Comparison of ENCODE assay signal across 27 cellular contexts in the genomic region with DNA sequence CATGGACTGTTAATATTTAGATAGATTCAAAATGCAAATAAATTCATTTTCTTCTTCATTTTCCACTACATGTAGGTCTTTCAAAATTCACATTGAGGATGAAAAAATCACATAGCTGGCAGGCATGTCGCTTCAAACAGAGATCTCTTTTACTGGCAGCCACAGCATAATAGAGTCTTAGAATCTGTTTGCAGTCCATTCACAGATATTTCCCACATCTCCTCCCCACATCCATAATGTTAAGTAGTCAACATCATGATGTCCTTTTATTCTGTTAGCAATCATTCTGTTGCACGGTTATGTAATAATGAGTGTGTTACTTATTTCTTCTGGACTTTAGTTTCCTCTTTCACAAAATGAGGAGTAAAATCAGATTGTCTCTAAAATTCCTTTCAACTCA.
DNase-seq lines count a peak whose midpoint lies in the region; ATAC-seq and TF ChIP-seq lines count a peak whose summit lies in the region.
"Had no signal": no experiment of that assay in that cellular context is flagged by ENCODE, and none has a peak within 500 bp of the region (broad histone marks: within the 10 kb centered on the region; RNA-seq: fewer than 3 reads in every experiment).

No MANE protein-coding gene starts in this region.

- no peaks in the 10 kb centered on the region for H3K36me3 Mint-ChIP-seq in activated T-helper 1 cell treated with anti-CD3 and anti-CD28 coated beads, Interleukin-12 subunit alpha, Interleukin-12 subunit beta, Interleukin-2, Interleukin-4 antibody, amounts not matched to agents 30 ng/mL and 10 ng/mL and 1 ng/mL, durations not matched to agents 14 hours and 24 hours and 36 hours (ENCODE audit: low read depth)
- no peaks in the 10 kb centered on the region for H3K36me3 Mint-ChIP-seq in neural progenitor cell
- H3K36me3 Mint-ChIP-seq: CD4-positive, alpha-beta memory T cell; stimulated activated naive B cell treated with anti-CD40 and anti-IgM and Interleukin-4, amounts not matched to agents 10 μg/mL and 1 μg/mL and 100 μg/mL, for 72 hours had no signal

- no peaks in the 10 kb centered on the region for H3F3A ChIP-seq in neural progenitor cell (ENCODE audit: low read depth)

- H4K20me1 ChIP-seq in BLaER1 treated with 17β-estradiol and CSF1 and Interleukin-3, amounts not matched to agents 10 nM and 100 nM: no peaks in the 10 kb centered on the region
- H4K20me1 ChIP-seq in DND-41 (ENCODE audit: insufficient read depth, low read length) (no peaks in the 10 kb centered on the region), neural progenitor cell (ENCODE audit: low read depth) (no peaks in the 10 kb centered on the region)

- 53 to 60% (median 57%) methylated on average over 2 of the region's 2 CpGs for WGBS in adrenal gland, 4 donors
- WGBS in heart right ventricle, 2 donors: 66 to 75% methylated on average over 2 of the region's 2 CpGs

- no peaks in the 10 kb centered on the region for H3K36me3 ChIP-seq in BLaER1 treated with 17β-estradiol and CSF1 and Interleukin-3, amounts not matched to agents 10 nM and 100 nM
- H3K36me3 ChIP-seq in DND-41 (ENCODE audit: insufficient read depth, low read length) (no peaks in the 10 kb centered on the region), neural progenitor cell (no peaks in the 10 kb centered on the region), adrenal gland (replicated peaks in 1 of 2) (no peaks in the 10 kb centered on the region), heart right ventricle (no peaks in the 10 kb centered on the region)
- H3K36me3 ChIP-seq: brain microvascular endothelial cell, sigmoid colon, upper lobe of right lung had no signal

- H3K4me1 Mint-ChIP-seq in activated T-helper 1 cell treated with anti-CD3 and anti-CD28 coated beads, Interleukin-12 subunit alpha, Interleukin-12 subunit beta, Interleukin-2, Interleukin-4 antibody, amounts not matched to agents 30 ng/mL and 10 ng/mL and 1 ng/mL, durations not matched to agents 14 hours and 24 hours and 36 hours (ENCODE audit: low read depth): peaks cover 54% of the 10 kb centered on the region
- H3K4me1 Mint-ChIP-seq in neural progenitor cell: peaks cover 20% of the 10 kb centered on the region

- H3K4me2 ChIP-seq in BLaER1 treated with 17β-estradiol and CSF1 and Interleukin-3, amounts not matched to agents 10 nM and 100 nM: peak overlapping the region in 10 of 11 experiments; percentile 37 to 74 (median 50); a peak in 15 of 22 replicates
- H3K4me2 ChIP-seq in DND-41 (ENCODE audit: insufficient read depth, low read length) (peak overlapping the region; percentile 43), neural progenitor cell (no peak overlapping the region)

- H3K4me3 Mint-ChIP-seq in activated T-helper 1 cell treated with anti-CD3 and anti-CD28 coated beads, Interleukin-12 subunit alpha, Interleukin-12 subunit beta, Interleukin-2, Interleukin-4 antibody, amounts not matched to agents 30 ng/mL and 10 ng/mL and 1 ng/mL, durations not matched to agents 14 hours and 24 hours and 36 hours: peak overlapping the region; percentile 48
- no peak overlapping the region for H3K4me3 Mint-ChIP-seq in neural progenitor cell
- H3K4me3 Mint-ChIP-seq: activated T-cell treated with anti-CD3 and anti-CD28 coated beads, Interleukin-2, amount 50 U/mL, for 24 hours; CD4-positive, alpha-beta memory T cell; stimulated activated naive B cell treated with anti-CD40 and anti-IgM and Interleukin-4, amounts not matched to agents 10 μg/mL and 1 μg/mL and 100 μg/mL, for 72 hours had no signal

- H3K27ac Mint-ChIP-seq in activated T-helper 1 cell treated with anti-CD3 and anti-CD28 coated beads, Interleukin-12 subunit alpha, Interleukin-12 subunit beta, Interleukin-2, Interleukin-4 antibody, amounts not matched to agents 30 ng/mL and 10 ng/mL and 1 ng/mL, durations not matched to agents 14 hours and 24 hours and 36 hours: peak overlapping the region; percentile 69
- peak overlapping the region; percentile 44 for H3K27ac Mint-ChIP-seq in neural progenitor cell
- H3K27ac Mint-ChIP-seq: activated T-cell treated with anti-CD3 and anti-CD28 coated beads, Interleukin-2, amount 50 U/mL, for 24 hours; stimulated activated naive B cell treated with anti-CD40 and anti-IgM and Interleukin-4, amounts not matched to agents 10 μg/mL and 1 μg/mL and 100 μg/mL, for 72 hours had no signal

- intact Hi-C loops in activated T-helper 1 cell treated with anti-CD3 and anti-CD28 coated beads, Interleukin-12 subunit alpha, Interleukin-12 subunit beta, Interleukin-2, Interleukin-4 antibody, amounts not matched to agents 30 ng/mL and 10 ng/mL and 1 ng/mL, durations not matched to agents 14 hours and 24 hours and 36 hours (cut with micrococcal nuclease): loop anchor here (2.0 to 5.0 kb wide), 2 partner anchors 15 to 482 kb away; a partner anchor contains a TSS
- intact Hi-C loops in adrenal gland (cut with DNase I): no loop called here
- intact Hi-C loops in heart right ventricle (cut with DNase I): no loop called here

- TF ChIP-seq CTCF in DND-41 (IDR thresholded peaks at IDR 0.05; ENCODE audit: borderline replicate concordance, extremely low read depth, low read length, poor library complexity, severe bottlenecking) (no peak), neural progenitor cell (IDR thresholded peaks at IDR 0.05) (no peak), adrenal gland (IDR thresholded peaks at IDR 0.05) (no peak), heart right ventricle (IDR thresholded peaks at IDR 0.05) (no peak)

- H2AFZ ChIP-seq in DND-41 (ENCODE audit: low read depth, low read length): peak overlapping the region; percentile 61
- peak overlapping the region; percentile 77 for H2AFZ ChIP-seq in neural progenitor cell (replicated peaks)
- H2AFZ ChIP-seq: GM23248 had no signal

- no peaks in the 10 kb centered on the region for H3K9me3 ChIP-seq in BLaER1 treated with 17β-estradiol and CSF1 and Interleukin-3, amounts not matched to agents 10 nM and 100 nM (replicated peaks in 1 of 11)
- H3K9me3 ChIP-seq in DND-41 (ENCODE audit: insufficient read depth, low read length, severe bottlenecking) (no peaks in the 10 kb centered on the region), neural progenitor cell (ENCODE audit: low read depth) (no peaks in the 10 kb centered on the region), adrenal gland (replicated peaks in 1 of 3) (no peaks in the 10 kb centered on the region), heart right ventricle (no peaks in the 10 kb centered on the region)
- H3K9me3 ChIP-seq: psoas muscle, sigmoid colon, upper lobe of right lung had no signal

- no peaks in the 10 kb centered on the region for H3K27me3 Mint-ChIP-seq in activated T-helper 1 cell treated with anti-CD3 and anti-CD28 coated beads, Interleukin-12 subunit alpha, Interleukin-12 subunit beta, Interleukin-2, Interleukin-4 antibody, amounts not matched to agents 30 ng/mL and 10 ng/mL and 1 ng/mL, durations not matched to agents 14 hours and 24 hours and 36 hours (ENCODE audit: insufficient read depth)
- H3K27me3 Mint-ChIP-seq in neural progenitor cell (ENCODE audit: insufficient read depth, low read depth): no peaks in the 10 kb centered on the region
- H3K27me3 Mint-ChIP-seq: activated T-cell treated with anti-CD3 and anti-CD28 coated beads, Interleukin-2, amount 50 U/mL, for 24 hours; CD4-positive, alpha-beta memory T cell; stimulated activated naive B cell treated with anti-CD40 and anti-IgM and Interleukin-4, amounts not matched to agents 10 μg/mL and 1 μg/mL and 100 μg/mL, for 72 hours had no signal

- H3K4me1 ChIP-seq in BLaER1 treated with 17β-estradiol and CSF1 and Interleukin-3, amounts not matched to agents 10 nM and 100 nM: peaks cover 21 to 38% (median 33%) of the 10 kb centered on the region in 10 experiments
- peaks cover 71% of the 10 kb centered on the region for H3K4me1 ChIP-seq in DND-41 (ENCODE audit: insufficient read depth, low read length)
- H3K4me1 ChIP-seq in neural progenitor cell: no peaks in the 10 kb centered on the region
- peaks cover 0 to under 1% of the 10 kb centered on the region in 2 donors for H3K4me1 ChIP-seq in adrenal gland (replicated peaks in 1 of 2)
- peaks cover 0 to 23% (median 0%) of the 10 kb centered on the region in 9 donors for H3K4me1 ChIP-seq in heart right ventricle
- H3K4me1 ChIP-seq: psoas muscle, sigmoid colon, upper lobe of right lung had no signal

- no peak overlapping the region for H3K4me3 ChIP-seq in BLaER1 treated with 17β-estradiol and CSF1 and Interleukin-3, amounts not matched to agents 10 nM and 100 nM
- H3K4me3 ChIP-seq in DND-41 (ENCODE audit: low read depth in 1 of 2, low read length in 2 of 2): no peak overlapping the region
- H3K4me3 ChIP-seq in neural progenitor cell: no peak overlapping the region
- H3K4me3 ChIP-seq in adrenal gland: no peak overlapping the region
- no peak overlapping the region for H3K4me3 ChIP-seq in heart right ventricle
- H3K4me3 ChIP-seq: GM23248, lung, psoas muscle, sigmoid colon, upper lobe of right lung had no signal

- no peak for ATAC-seq in DND-41 (ENCODE audit: insufficient read depth, low read depth)
- ATAC-seq in heart right ventricle: no peak
- ATAC-seq in HG02678 (IDR thresholded peaks at IDR 0.05; ENCODE audit: unreplicated experiment): no peak
- ATAC-seq: activated CD4-positive, CD25-positive, alpha-beta regulatory T cell treated with anti-CD3 and anti-CD28 coated beads, Interleukin-2, amount 50 U/mL, for 24 hours; psoas muscle; Right ventricle myocardium inferior; stimulated activated naive B cell treated with anti-CD40 and anti-IgM and Interleukin-4, amounts not matched to agents 10 μg/mL and 1 μg/mL and 100 μg/mL, for 72 hours; upper lobe of right lung had no signal

- H3K9ac ChIP-seq in BLaER1 treated with 17β-estradiol and CSF1 and Interleukin-3, amounts not matched to agents 10 nM and 100 nM: no peak overlapping the region
- H3K9ac ChIP-seq in DND-41 (ENCODE audit: low read depth, low read length): peak overlapping the region; percentile 49
- H3K9ac ChIP-seq in neural progenitor cell: no peak overlapping the region
- H3K9ac ChIP-seq: GM23248 had no signal

- H3K79me2 ChIP-seq in DND-41 (ENCODE audit: insufficient read depth, low read length) (no peaks in the 10 kb centered on the region), neural progenitor cell (ENCODE audit: low read depth) (no peaks in the 10 kb centered on the region)

- peak overlapping the region in 3 of 11 experiments; percentile 0 to 53 (median 38); a peak in 1 of 22 replicates for H3K27ac ChIP-seq in BLaER1 treated with 17β-estradiol and CSF1 and Interleukin-3, amounts not matched to agents 10 nM and 100 nM
- H3K27ac ChIP-seq in DND-41 (ENCODE audit: low read length): peak overlapping the region; percentile 91
- no peak overlapping the region for H3K27ac ChIP-seq in neural progenitor cell
- no peak overlapping the region for H3K27ac ChIP-seq in adrenal gland
- no peak overlapping the region for H3K27ac ChIP-seq in heart right ventricle
- H3K27ac ChIP-seq: brain microvascular endothelial cell, GM23248, HL-60, psoas muscle, sigmoid colon, upper lobe of right lung had no signal

- H3K9me3 Mint-ChIP-seq in activated T-helper 1 cell treated with anti-CD3 and anti-CD28 coated beads, Interleukin-12 subunit alpha, Interleukin-12 subunit beta, Interleukin-2, Interleukin-4 antibody, amounts not matched to agents 30 ng/mL and 10 ng/mL and 1 ng/mL, durations not matched to agents 14 hours and 24 hours and 36 hours: no peaks in the 10 kb centered on the region
- no peaks in the 10 kb centered on the region for H3K9me3 Mint-ChIP-seq in neural progenitor cell
- H3K9me3 Mint-ChIP-seq: activated T-cell treated with anti-CD3 and anti-CD28 coated beads, Interleukin-2, amount 50 U/mL, for 24 hours; stimulated activated naive B cell treated with anti-CD40 and anti-IgM and Interleukin-4, amounts not matched to agents 10 μg/mL and 1 μg/mL and 100 μg/mL, for 72 hours had no signal

- TF ChIP-seq POLR2A in adrenal gland (IDR thresholded peaks at IDR 0.05): no peak

- no peaks in the 10 kb centered on the region for H3K27me3 ChIP-seq in BLaER1 treated with 17β-estradiol and CSF1 and Interleukin-3, amounts not matched to agents 10 nM and 100 nM
- H3K27me3 ChIP-seq in DND-41 (ENCODE audit: insufficient read depth, low read length, poor library complexity) (no peaks in the 10 kb centered on the region), neural progenitor cell (no peaks in the 10 kb centered on the region), adrenal gland (no peaks in the 10 kb centered on the region), heart right ventricle (no peaks in the 10 kb centered on the region)
- H3K27me3 ChIP-seq: brain microvascular endothelial cell, sigmoid colon, upper lobe of right lung had no signal

- peak; percentile 20 for DNase-seq in DND-41
- no peak for DNase-seq in activated T-helper 1 cell treated with anti-CD3 and anti-CD28 coated beads, Interleukin-12 subunit alpha, Interleukin-12 subunit beta, Interleukin-2, Interleukin-4 antibody, amounts not matched to agents 30 ng/mL and 10 ng/mL and 1 ng/mL, durations not matched to agents 14 hours and 24 hours and 36 hours (ENCODE audit: low spot score)
- no peak for DNase-seq in neural progenitor cell (ENCODE audit: low spot score)
- DNase-seq in adrenal gland: no peak
- DNase-seq in heart right ventricle: no peak
- DNase-seq: activated CD8-positive, alpha-beta memory T cell treated with anti-CD3 and anti-CD28 coated beads for 24 hours; activated T-cell treated with anti-CD3 and anti-CD28 coated beads, Interleukin-2, amount 50 U/mL, for 24 hours; brain microvascular endothelial cell; CD4-positive, alpha-beta memory T cell; DMS 273 treated with DMSO at 0.1 percent for 48 hours; GM23248; Karpas-422; kidney glomerular epithelial cell; NCI-H146; NCI-H2107; NCI-H446; psoas muscle; sigmoid colon; stimulated activated CD4-positive, alpha-beta T cell treated with anti-CD3 and anti-CD28 coated beads, Interleukin-4, amount 100 ng/mL, for 4 hours; stimulated activated naive B cell treated with anti-CD40 and anti-IgM and Interleukin-4, amounts not matched to agents 10 μg/mL and 1 μg/mL and 100 μg/mL, for 72 hours; upper lobe of right lung had no signal
